Comparison of ENCODE assay signal across 23 cellular contexts in genomic region chr6:163314791-163315404, GRCh38.
DNase-seq lines count a peak whose midpoint lies in the region; ATAC-seq and TF ChIP-seq lines count a peak whose summit lies in the region.
"Had no signal": no experiment of that assay in that cellular context is flagged by ENCODE, and none has a peak within 500 bp of the region (broad histone marks: within the 10 kb centered on the region; RNA-seq: fewer than 3 reads in every experiment).

No MANE protein-coding gene starts in this region.

- no peaks in the 10 kb centered on the region for H3K4me1 Mint-ChIP-seq in T-cell
- H3K4me1 Mint-ChIP-seq: activated naive CD8-positive, alpha-beta T cell treated with anti-CD3 and anti-CD28 coated beads for 36 hours; activated T-helper 17 cell treated with anti-CD3 and anti-CD28 coated beads, Interleukin-2, amount 50 U/mL, for 72 hours; mesothelial cell of epicardium; stimulated activated naive CD8-positive, alpha-beta T cell treated with anti-CD3 and anti-CD28 coated beads, Interleukin-15, amount 100 ng/mL, for 72 hours had no signal

- H3K27ac Mint-ChIP-seq in T-cell, result no peak overlapping the region
- H3K27ac Mint-ChIP-seq: activated naive CD8-positive, alpha-beta T cell treated with anti-CD3 and anti-CD28 coated beads for 36 hours; activated T-helper 17 cell treated with anti-CD3 and anti-CD28 coated beads, Interleukin-2, amount 50 U/mL, for 72 hours; CD4-positive, alpha-beta T cell; mesothelial cell of epicardium; nephron progenitor cell; stimulated activated naive CD8-positive, alpha-beta T cell treated with anti-CD3 and anti-CD28 coated beads, Interleukin-15, amount 100 ng/mL, for 72 hours; type B pancreatic cell had no signal

- no peaks in the 10 kb centered on the region for H3K36me3 Mint-ChIP-seq in T-cell
- H3K36me3 Mint-ChIP-seq: activated naive CD8-positive, alpha-beta T cell treated with anti-CD3 and anti-CD28 coated beads for 36 hours; mesothelial cell of epicardium; type B pancreatic cell had no signal

- no peak overlapping the region for H3K4me3 Mint-ChIP-seq in T-cell
- H3K4me3 Mint-ChIP-seq: activated naive CD8-positive, alpha-beta T cell treated with anti-CD3 and anti-CD28 coated beads for 36 hours; activated T-helper 17 cell treated with anti-CD3 and anti-CD28 coated beads, Interleukin-2, amount 50 U/mL, for 72 hours; CD4-positive, alpha-beta T cell; mesothelial cell of epicardium; nephron progenitor cell; stimulated activated naive CD8-positive, alpha-beta T cell treated with anti-CD3 and anti-CD28 coated beads, Interleukin-15, amount 100 ng/mL, for 72 hours; type B pancreatic cell had no signal

- POLR2A ChIA-PET in T-cell (lab: Charles Lee), result no interaction called here

- H3K9me3 Mint-ChIP-seq in T-cell, result no peaks in the 10 kb centered on the region
- H3K9me3 Mint-ChIP-seq: activated naive CD8-positive, alpha-beta T cell treated with anti-CD3 and anti-CD28 coated beads for 36 hours; activated T-helper 17 cell treated with anti-CD3 and anti-CD28 coated beads, Interleukin-2, amount 50 U/mL, for 72 hours; CD4-positive, alpha-beta T cell; mesothelial cell of epicardium; nephron progenitor cell; stimulated activated naive CD8-positive, alpha-beta T cell treated with anti-CD3 and anti-CD28 coated beads, Interleukin-15, amount 100 ng/mL, for 72 hours; type B pancreatic cell had no signal

- CTCF ChIA-PET in T-cell (lab: Charles Lee), result no interaction called here

- H3K27ac ChIP-seq in dorsolateral prefrontal cortex, result peak overlapping the region; percentile 62 to 100 (median 97)
- H3K27ac ChIP-seq: brain microvascular endothelial cell had no signal

- peak overlapping the region in 31 of 59 donors; percentile 1 to 48 (median 24) for H3K4me3 ChIP-seq in dorsolateral prefrontal cortex

- no peaks in the 10 kb centered on the region for H3K27me3 ChIP-seq in dorsolateral prefrontal cortex
- H3K27me3 ChIP-seq: brain microvascular endothelial cell had no signal

- H3K27me3 Mint-ChIP-seq in T-cell, result peaks cover 18 to 30% of the 10 kb centered on the region in 2 donors

- peak; percentile 89 for DNase-seq in NCI-H526 treated with DMSO at 0.1 percent for 48 hours (lab: John Stamatoyannopoulos, UW)
- DNase-seq in dorsolateral prefrontal cortex, result peak in 2 of 10 donors; percentile 49 to 60
- peak; percentile 74 for DNase-seq in middle frontal gyrus (ENCODE audit: extremely low spot score, low spot score)
- peak; percentile 96 for DNase-seq in superior temporal gyrus (ENCODE audit: extremely low spot score)
- no peak for DNase-seq in NCI-H2029 (lab: John Stamatoyannopoulos, UW)
- DNase-seq in T-cell, result no peak
- DNase-seq: activated CD8-positive, alpha-beta memory T cell treated with anti-CD3 and anti-CD28 coated beads, Interleukin-2, amount 50 U/mL, for 4 hours; activated naive CD8-positive, alpha-beta T cell treated with anti-CD3 and anti-CD28 coated beads for 36 hours; brain microvascular endothelial cell; CD4-positive, alpha-beta T cell; DMS153; H7; NCI-H2081 treated with DMSO at 0.1 percent for 48 hours; NCI-H446 treated with DMSO at 0.1 percent for 48 hours; nephron progenitor cell; NK-92 treated with Interleukin-12 subunit alpha and Interleukin-12 subunit beta, amount 100 ng/mL, for 24 hours; stimulated activated naive CD8-positive, alpha-beta T cell treated with anti-CD3 and anti-CD28 coated beads, Interleukin-15, amount 100 ng/mL, for 72 hours had no signal

- TF ChIP-seq CTCF in dorsolateral prefrontal cortex (IDR thresholded peaks at IDR 0.05 in 54 of 56, conservative IDR thresholded peaks at IDR 0.05 in 2 of 56; ENCODE audit: low read depth in 1 of 56, partially characterized antibody in 56 of 56), result peak in 4 of 56 donors; percentile 5 to 19 (median 14)

- intact Hi-C loops in dorsolateral prefrontal cortex (cut with DNase I), result loop anchor here (1.0 to 5.0 kb wide), 3 partner anchors 53 to 130 kb away; partner anchors contain the start of gene QKI (in 1 of the 2)

- no peak for ATAC-seq in HG03378 (IDR thresholded peaks at IDR 0.05; ENCODE audit: unreplicated experiment)
- ATAC-seq in T-cell (replicated peaks in 1 of 4), result no peak
- ATAC-seq: activated T-helper 17 cell treated with anti-CD3 and anti-CD28 coated beads, Interleukin-2, amount 50 U/mL, for 72 hours; left lobe of liver; SK-N-SH treated with all-trans-retinoic acid at 6 μM for 48 hours; stimulated activated naive CD8-positive, alpha-beta T cell treated with anti-CD3 and anti-CD28 coated beads, Interleukin-15, amount 100 ng/mL, for 72 hours had no signal

Comparison
In these comparisons a context has a peak if more than half of its experiments do, and no peak if none do; other contexts are left out.
1. DNase-seq: peak in NCI-H526 treated with DMSO at 0.1 percent for 48 hours (single experiment), middle frontal gyrus (single experiment) and superior temporal gyrus (single experiment); none in NCI-H2029 (single experiment) and T-cell (0 of 34).